1 cellular context compared by ENCODE assay signal in the genomic region with DNA sequence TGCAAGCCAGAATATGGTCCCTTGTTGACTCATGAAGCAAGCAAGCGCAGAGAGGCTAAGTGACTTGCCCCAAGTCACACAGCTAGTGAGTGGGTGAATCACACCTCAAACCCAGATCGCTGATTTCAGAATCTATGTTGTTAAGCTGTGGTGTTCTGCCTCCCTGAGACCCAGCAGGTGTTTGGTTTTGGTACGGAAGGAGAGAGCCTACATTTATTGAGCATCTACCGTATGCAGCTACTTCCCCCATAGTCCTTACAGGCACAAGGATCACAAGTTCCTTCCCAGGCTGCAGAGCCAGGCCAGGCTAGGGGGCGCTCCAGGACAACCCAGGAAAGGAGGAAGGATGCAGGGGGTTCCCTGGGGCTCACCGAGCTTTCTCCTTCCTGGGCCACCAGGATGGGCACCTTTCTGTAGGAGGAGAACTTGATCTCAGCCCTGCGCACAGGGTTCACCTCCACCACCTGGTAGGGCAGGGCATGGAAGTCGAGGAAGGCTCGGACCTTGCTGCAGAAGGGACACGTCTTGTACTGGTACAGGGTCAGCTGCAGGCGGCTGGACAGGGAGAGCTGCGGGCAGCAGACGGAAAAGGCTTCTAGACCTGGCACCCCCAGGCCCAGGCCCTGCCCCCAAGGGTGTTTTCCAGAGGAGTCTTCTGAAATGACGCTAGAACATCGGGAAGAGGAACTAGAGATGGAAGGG.
TF ChIP-seq lines count a peak whose summit lies in the region.

No MANE protein-coding gene starts in this region.

TF ChIP-seq in GM12878, 131 proteins besides CTCF, POLR2A, EP300 and RAD21 (continued from another document and continues in another):
- TF ChIP-seq, protein P1, sequence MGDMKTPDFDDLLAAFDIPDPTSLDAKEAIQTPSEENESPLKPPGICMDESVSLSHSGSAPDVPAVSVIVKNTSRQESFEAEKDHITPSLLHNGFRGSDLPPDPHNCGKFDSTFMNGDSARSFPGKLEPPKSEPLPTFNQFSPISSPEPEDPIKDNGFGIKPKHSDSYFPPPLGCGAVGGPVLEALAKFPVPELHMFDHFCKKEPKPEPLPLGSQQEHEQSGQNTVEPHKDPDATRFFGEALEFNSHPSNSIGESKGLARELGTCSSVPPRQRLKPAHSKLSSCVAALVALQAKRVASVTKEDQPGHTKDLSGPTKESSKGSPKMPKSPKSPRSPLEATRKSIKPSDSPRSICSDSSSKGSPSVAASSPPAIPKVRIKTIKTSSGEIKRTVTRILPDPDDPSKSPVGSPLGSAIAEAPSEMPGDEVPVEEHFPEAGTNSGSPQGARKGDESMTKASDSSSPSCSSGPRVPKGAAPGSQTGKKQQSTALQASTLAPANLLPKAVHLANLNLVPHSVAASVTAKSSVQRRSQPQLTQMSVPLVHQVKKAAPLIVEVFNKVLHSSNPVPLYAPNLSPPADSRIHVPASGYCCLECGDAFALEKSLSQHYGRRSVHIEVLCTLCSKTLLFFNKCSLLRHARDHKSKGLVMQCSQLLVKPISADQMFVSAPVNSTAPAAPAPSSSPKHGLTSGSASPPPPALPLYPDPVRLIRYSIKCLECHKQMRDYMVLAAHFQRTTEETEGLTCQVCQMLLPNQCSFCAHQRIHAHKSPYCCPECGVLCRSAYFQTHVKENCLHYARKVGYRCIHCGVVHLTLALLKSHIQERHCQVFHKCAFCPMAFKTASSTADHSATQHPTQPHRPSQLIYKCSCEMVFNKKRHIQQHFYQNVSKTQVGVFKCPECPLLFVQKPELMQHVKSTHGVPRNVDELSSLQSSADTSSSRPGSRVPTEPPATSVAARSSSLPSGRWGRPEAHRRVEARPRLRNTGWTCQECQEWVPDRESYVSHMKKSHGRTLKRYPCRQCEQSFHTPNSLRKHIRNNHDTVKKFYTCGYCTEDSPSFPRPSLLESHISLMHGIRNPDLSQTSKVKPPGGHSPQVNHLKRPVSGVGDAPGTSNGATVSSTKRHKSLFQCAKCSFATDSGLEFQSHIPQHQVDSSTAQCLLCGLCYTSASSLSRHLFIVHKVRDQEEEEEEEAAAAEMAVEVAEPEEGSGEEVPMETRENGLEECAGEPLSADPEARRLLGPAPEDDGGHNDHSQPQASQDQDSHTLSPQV (IDR thresholded peaks at IDR 0.05) = 0 out of 2 replicates have a peak, but pooled peaks have one; percentile 67
- TF ChIP-seq MTA2 (IDR thresholded peaks at IDR 0.05; ENCODE audit: low read depth) = no peak
- no peak for TF ChIP-seq GABPA (IDR thresholded peaks at IDR 0.05; ENCODE audit: low read depth)
- TF ChIP-seq USF2 (IDR thresholded peaks at IDR 0.05; ENCODE audit: borderline replicate concordance, low read depth, low read length) = no peak
- TF ChIP-seq RUNX3 (IDR thresholded peaks at IDR 0.05; ENCODE audit: low read length) = no peak
- no peak for TF ChIP-seq BCL11A (IDR thresholded peaks at IDR 0.05; ENCODE audit: low read depth, low read length)
- no peak for TF ChIP-seq PKNOX1 (IDR thresholded peaks at IDR 0.05)
- TF ChIP-seq KAT2A (conservative IDR thresholded peaks at IDR 0.05; ENCODE audit: control insufficient read depth, low read depth, low read length) = no peak
- no peak for TF ChIP-seq SREBF2 (IDR thresholded peaks at IDR 0.05; ENCODE audit: low read length)
- TF ChIP-seq, protein P2, sequence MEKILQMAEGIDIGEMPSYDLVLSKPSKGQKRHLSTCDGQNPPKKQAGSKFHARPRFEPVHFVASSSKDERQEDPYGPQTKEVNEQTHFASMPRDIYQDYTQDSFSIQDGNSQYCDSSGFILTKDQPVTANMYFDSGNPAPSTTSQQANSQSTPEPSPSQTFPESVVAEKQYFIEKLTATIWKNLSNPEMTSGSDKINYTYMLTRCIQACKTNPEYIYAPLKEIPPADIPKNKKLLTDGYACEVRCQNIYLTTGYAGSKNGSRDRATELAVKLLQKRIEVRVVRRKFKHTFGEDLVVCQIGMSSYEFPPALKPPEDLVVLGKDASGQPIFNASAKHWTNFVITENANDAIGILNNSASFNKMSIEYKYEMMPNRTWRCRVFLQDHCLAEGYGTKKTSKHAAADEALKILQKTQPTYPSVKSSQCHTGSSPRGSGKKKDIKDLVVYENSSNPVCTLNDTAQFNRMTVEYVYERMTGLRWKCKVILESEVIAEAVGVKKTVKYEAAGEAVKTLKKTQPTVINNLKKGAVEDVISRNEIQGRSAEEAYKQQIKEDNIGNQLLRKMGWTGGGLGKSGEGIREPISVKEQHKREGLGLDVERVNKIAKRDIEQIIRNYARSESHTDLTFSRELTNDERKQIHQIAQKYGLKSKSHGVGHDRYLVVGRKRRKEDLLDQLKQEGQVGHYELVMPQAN (conservative IDR thresholded peaks at IDR 0.05) = no peak
- no peak for TF ChIP-seq ZBTB33 (IDR thresholded peaks at IDR 0.05)
- TF ChIP-seq, protein P3, sequence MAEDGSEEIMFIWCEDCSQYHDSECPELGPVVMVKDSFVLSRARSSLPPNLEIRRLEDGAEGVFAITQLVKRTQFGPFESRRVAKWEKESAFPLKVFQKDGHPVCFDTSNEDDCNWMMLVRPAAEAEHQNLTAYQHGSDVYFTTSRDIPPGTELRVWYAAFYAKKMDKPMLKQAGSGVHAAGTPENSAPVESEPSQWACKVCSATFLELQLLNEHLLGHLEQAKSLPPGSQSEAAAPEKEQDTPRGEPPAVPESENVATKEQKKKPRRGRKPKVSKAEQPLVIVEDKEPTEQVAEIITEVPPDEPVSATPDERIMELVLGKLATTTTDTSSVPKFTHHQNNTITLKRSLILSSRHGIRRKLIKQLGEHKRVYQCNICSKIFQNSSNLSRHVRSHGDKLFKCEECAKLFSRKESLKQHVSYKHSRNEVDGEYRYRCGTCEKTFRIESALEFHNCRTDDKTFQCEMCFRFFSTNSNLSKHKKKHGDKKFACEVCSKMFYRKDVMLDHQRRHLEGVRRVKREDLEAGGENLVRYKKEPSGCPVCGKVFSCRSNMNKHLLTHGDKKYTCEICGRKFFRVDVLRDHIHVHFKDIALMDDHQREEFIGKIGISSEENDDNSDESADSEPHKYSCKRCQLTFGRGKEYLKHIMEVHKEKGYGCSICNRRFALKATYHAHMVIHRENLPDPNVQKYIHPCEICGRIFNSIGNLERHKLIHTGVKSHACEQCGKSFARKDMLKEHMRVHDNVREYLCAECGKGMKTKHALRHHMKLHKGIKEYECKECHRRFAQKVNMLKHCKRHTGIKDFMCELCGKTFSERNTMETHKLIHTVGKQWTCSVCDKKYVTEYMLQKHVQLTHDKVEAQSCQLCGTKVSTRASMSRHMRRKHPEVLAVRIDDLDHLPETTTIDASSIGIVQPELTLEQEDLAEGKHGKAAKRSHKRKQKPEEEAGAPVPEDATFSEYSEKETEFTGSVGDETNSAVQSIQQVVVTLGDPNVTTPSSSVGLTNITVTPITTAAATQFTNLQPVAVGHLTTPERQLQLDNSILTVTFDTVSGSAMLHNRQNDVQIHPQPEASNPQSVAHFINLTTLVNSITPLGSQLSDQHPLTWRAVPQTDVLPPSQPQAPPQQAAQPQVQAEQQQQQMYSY (CRISPR knock-in tag; IDR thresholded peaks at IDR 0.05) = no peak
- TF ChIP-seq WRNIP1 (IDR thresholded peaks at IDR 0.05; ENCODE audit: borderline replicate concordance, low read depth, low read length) = no peak
- TF ChIP-seq RELA (IDR thresholded peaks at IDR 0.05; ENCODE audit: borderline replicate concordance, partially characterized antibody) = no peak
- no peak for TF ChIP-seq POU2F2 (IDR thresholded peaks at IDR 0.05; ENCODE audit: borderline replicate concordance, low read depth, low read length)
- TF ChIP-seq DPF2 (IDR thresholded peaks at IDR 0.05) = 0 out of 2 replicates have a peak, but pooled peaks have one; percentile 27
- TF ChIP-seq SUPT20H (IDR thresholded peaks at IDR 0.05; ENCODE audit: borderline replicate concordance, control insufficient read depth, low read depth, low read length) = no peak
- TF ChIP-seq ZBTB40 (IDR thresholded peaks at IDR 0.05; ENCODE audit: borderline replicate concordance) = no peak
- no peak for TF ChIP-seq STAT1 (conservative IDR thresholded peaks at IDR 0.05)
- TF ChIP-seq, protein P4, sequence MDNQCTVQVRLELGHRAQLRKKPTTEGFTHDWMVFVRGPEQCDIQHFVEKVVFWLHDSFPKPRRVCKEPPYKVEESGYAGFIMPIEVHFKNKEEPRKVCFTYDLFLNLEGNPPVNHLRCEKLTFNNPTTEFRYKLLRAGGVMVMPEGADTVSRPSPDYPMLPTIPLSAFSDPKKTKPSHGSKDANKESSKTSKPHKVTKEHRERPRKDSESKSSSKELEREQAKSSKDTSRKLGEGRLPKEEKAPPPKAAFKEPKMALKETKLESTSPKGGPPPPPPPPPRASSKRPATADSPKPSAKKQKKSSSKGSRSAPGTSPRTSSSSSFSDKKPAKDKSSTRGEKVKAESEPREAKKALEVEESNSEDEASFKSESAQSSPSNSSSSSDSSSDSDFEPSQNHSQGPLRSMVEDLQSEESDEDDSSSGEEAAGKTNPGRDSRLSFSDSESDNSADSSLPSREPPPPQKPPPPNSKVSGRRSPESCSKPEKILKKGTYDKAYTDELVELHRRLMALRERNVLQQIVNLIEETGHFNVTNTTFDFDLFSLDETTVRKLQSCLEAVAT (IDR thresholded peaks at IDR 0.05) = no peak
- no peak for TF ChIP-seq ZNF622 (IDR thresholded peaks at IDR 0.05)
- peak; percentile 85; the same call in 1 of the 2 replicates for TF ChIP-seq NFXL1 (IDR thresholded peaks at IDR 0.05; ENCODE audit: borderline replicate concordance)
- TF ChIP-seq MEF2A (IDR thresholded peaks at IDR 0.05; ENCODE audit: insufficient read depth, low read depth, low read length) = no peak
- no peak for TF ChIP-seq PBX3 (IDR thresholded peaks at IDR 0.05; ENCODE audit: insufficient replicate concordance, low read depth, low read length)
- no peak for TF ChIP-seq CEBPB (IDR thresholded peaks at IDR 0.05; ENCODE audit: borderline replicate concordance in 1 of 2, low read depth in 2 of 2, low read length in 2 of 2)
- no peak for TF ChIP-seq USF1 (IDR thresholded peaks at IDR 0.05; ENCODE audit: borderline replicate concordance, extremely low read length, insufficient read depth, low read depth, low read length)
- 0 out of 2 replicates have a peak, but pooled peaks have one; percentile 9 for TF ChIP-seq PAX5 (IDR thresholded peaks at IDR 0.05; ENCODE audit: borderline replicate concordance, low read depth, low read length)
